21 cellular contexts compared by ENCODE assay signal in genomic region chr13:32594339-32594738, GRCh38.
"Had no signal": no experiment of that assay in that cellular context is flagged by ENCODE, and none has a peak within 500 bp of the region (broad histone marks: within the 10 kb centered on the region; RNA-seq: fewer than 3 reads in every experiment).

No MANE protein-coding gene starts in this region.

- ATAC-seq: activated CD8-positive, alpha-beta T cell treated with anti-CD3 and anti-CD28 coated beads for 36 hours; foreskin keratinocyte; natural killer cell treated with Interleukin-12 subunit alpha and Interleukin-12 subunit beta and Interleukin-15 and Interleukin-18, amount 100 ng/mL, for 72 hours; psoas muscle; right lobe of liver; T-cell; upper lobe of right lung had no signal

- H3K27me3 Mint-ChIP-seq: activated CD8-positive, alpha-beta T cell treated with anti-CD3 and anti-CD28 coated beads for 36 hours; natural killer cell treated with Interleukin-12 subunit alpha and Interleukin-12 subunit beta and Interleukin-15 and Interleukin-18, amount 100 ng/mL, for 72 hours; T-cell had no signal

- H3K9me3 ChIP-seq: psoas muscle, right lobe of liver, upper lobe of right lung had no signal

- H3K4me1 ChIP-seq: foreskin keratinocyte had no signal

- H3K4me3 ChIP-seq: coronary artery, psoas muscle, right lobe of liver, upper lobe of right lung had no signal

- DNase-seq: activated CD4-positive, alpha-beta T cell treated with anti-CD3 and anti-CD28 coated beads for 1 hour; activated CD8-positive, alpha-beta memory T cell treated with anti-CD3 and anti-CD28 coated beads, Interleukin-2, amount 50 U/mL, for 4 hours; activated CD8-positive, alpha-beta T cell treated with anti-CD3 and anti-CD28 coated beads for 36 hours; activated naive CD4-positive, alpha-beta T cell; aorta; central memory CD4-positive, alpha-beta T cell; effector CD8-positive, alpha-beta T cell; foreskin keratinocyte; immature natural killer cell; occipital lobe; psoas muscle; right lobe of liver; stimulated activated CD4-positive, alpha-beta T cell treated with anti-CD3 and anti-CD28 coated beads, Interleukin-2, amount 100 ng/mL, for 24 hours; stimulated activated naive CD4-positive, alpha-beta T cell; T-cell; T1000; upper lobe of right lung had no signal

- H3K27ac ChIP-seq: coronary artery, epithelial cell of prostate, foreskin keratinocyte, psoas muscle, right lobe of liver, upper lobe of right lung had no signal

- H3K36me3 Mint-ChIP-seq: immature natural killer cell; natural killer cell treated with Interleukin-12 subunit alpha and Interleukin-12 subunit beta and Interleukin-15 and Interleukin-18, amount 100 ng/mL, for 72 hours; T-cell had no signal

- H3K9me3 Mint-ChIP-seq: activated CD8-positive, alpha-beta T cell treated with anti-CD3 and anti-CD28 coated beads for 36 hours; activated T-helper 1 cell treated with anti-CD3 and anti-CD28 coated beads, Interleukin-12 subunit alpha, Interleukin-12 subunit beta, Interleukin-2, Interleukin-4 antibody, amounts not matched to agents 30 ng/mL and 10 ng/mL and 1 ng/mL, durations not matched to agents 14 hours and 24 hours and 36 hours; immature natural killer cell; natural killer cell treated with Interleukin-12 subunit alpha and Interleukin-12 subunit beta and Interleukin-15 and Interleukin-18, amount 100 ng/mL, for 72 hours; T-cell had no signal

- H3K27me3 ChIP-seq: foreskin keratinocyte, right lobe of liver, upper lobe of right lung had no signal

- H3K36me3 ChIP-seq: right lobe of liver, upper lobe of right lung had no signal

- H3K4me3 Mint-ChIP-seq: activated CD8-positive, alpha-beta T cell treated with anti-CD3 and anti-CD28 coated beads for 36 hours; activated T-helper 1 cell treated with anti-CD3 and anti-CD28 coated beads, Interleukin-12 subunit alpha, Interleukin-12 subunit beta, Interleukin-2, Interleukin-4 antibody, amounts not matched to agents 30 ng/mL and 10 ng/mL and 1 ng/mL, durations not matched to agents 14 hours and 24 hours and 36 hours; immature natural killer cell; natural killer cell treated with Interleukin-12 subunit alpha and Interleukin-12 subunit beta and Interleukin-15 and Interleukin-18, amount 100 ng/mL, for 72 hours; T-cell had no signal

- H3K27ac Mint-ChIP-seq: activated CD8-positive, alpha-beta T cell treated with anti-CD3 and anti-CD28 coated beads for 36 hours; activated T-helper 1 cell treated with anti-CD3 and anti-CD28 coated beads, Interleukin-12 subunit alpha, Interleukin-12 subunit beta, Interleukin-2, Interleukin-4 antibody, amounts not matched to agents 30 ng/mL and 10 ng/mL and 1 ng/mL, durations not matched to agents 14 hours and 24 hours and 36 hours; natural killer cell treated with Interleukin-12 subunit alpha and Interleukin-12 subunit beta and Interleukin-15 and Interleukin-18, amount 100 ng/mL, for 72 hours; T-cell had no signal
